9 cellular contexts compared by ENCODE assay signal in genomic region chr19:1087813-1088418, GRCh38. TPM values are rescaled to one million over a fixed set of nuclear protein-coding genes. Genes with fewer than 3 reads are reported as not detected.
A peak's percentile ranks its signal among the peaks of the same experiment; 100 is the strongest.
DNase-seq lines count a peak whose midpoint lies in the region; FAIRE-seq and TF ChIP-seq lines count a peak whose summit lies in the region.
"Had no signal": no experiment of that assay in that cellular context is flagged by ENCODE, and none has a peak within 500 bp of the region (broad histone marks: within the 10 kb centered on the region; RNA-seq: fewer than 3 reads in every experiment).

No MANE protein-coding gene starts in this region.

- no peak for FAIRE-seq in H54 (lab: Jason Lieb, UNC)

- peak overlapping the region; percentile 8 for H3K4me3 Mint-ChIP-seq in activated naive CD4-positive, alpha-beta T cell treated with anti-CD3 and anti-CD28 coated beads for 36 hours

- H3K9ac ChIP-seq in liver (ENCODE audit: low read depth in 1 of 2, low read length in 2 of 2), result no peak overlapping the region

- H3K27me3 ChIP-seq in liver (ENCODE audit: control insufficient read depth in 4 of 4, insufficient read depth in 4 of 4, low read length in 3 of 4) (no peaks in the 10 kb centered on the region), WERI-Rb-1 (ENCODE audit: insufficient read depth, low read depth, severe bottlenecking) (no peaks in the 10 kb centered on the region)

- H3K36me3 Mint-ChIP-seq in activated naive CD4-positive, alpha-beta T cell treated with anti-CD3 and anti-CD28 coated beads for 36 hours (ENCODE audit: low read depth), result peaks cover 34% of the 10 kb centered on the region

- no peaks in the 10 kb centered on the region for H3K9me3 Mint-ChIP-seq in activated naive CD4-positive, alpha-beta T cell treated with anti-CD3 and anti-CD28 coated beads for 36 hours

- H3K27me3 Mint-ChIP-seq in activated naive CD4-positive, alpha-beta T cell treated with anti-CD3 and anti-CD28 coated beads for 36 hours (ENCODE audit: low read depth), result no peaks in the 10 kb centered on the region

- H3K27ac ChIP-seq in liver (ENCODE audit: low read depth in 1 of 2, low read length in 2 of 2) (peak overlapping the region; percentile 20 to 55), WERI-Rb-1 (no peak overlapping the region), coronary artery (peak overlapping the region in 1 of 2 donors; percentile 78)
- H3K27ac ChIP-seq: C4-2B had no signal

- 69% methylated on average over 27 of the region's 27 CpGs for WGBS in liver

- no peak for TF ChIP-seq RAD21 in liver (IDR thresholded peaks at IDR 0.05)

- H3K9me3 ChIP-seq in liver (ENCODE audit: control insufficient read depth in 4 of 4, low read length in 3 of 4), result no peaks in the 10 kb centered on the region
- H3K9me3 ChIP-seq in WERI-Rb-1 (ENCODE audit: severe bottlenecking), result no peaks in the 10 kb centered on the region

- intact Hi-C loops in activated naive CD4-positive, alpha-beta T cell treated with anti-CD3 and anti-CD28 coated beads for 36 hours (cut with micrococcal nuclease), result loop anchor here (1.0 kb wide), 1 partner anchor 11 kb away; no protein-coding TSS in a partner anchor

- TF ChIP-seq CTCF in liver (IDR thresholded peaks at IDR 0.05; ENCODE audit: low read depth, low read length, missing input control) (no peak), WERI-Rb-1 (IDR thresholded peaks at IDR 0.05; ENCODE audit: low read depth, low read length) (no peak), coronary artery (IDR thresholded peaks at IDR 0.05) (no peak)

- H3K4me1 Mint-ChIP-seq in activated naive CD4-positive, alpha-beta T cell treated with anti-CD3 and anti-CD28 coated beads for 36 hours (ENCODE audit: low read depth), result peaks cover 47% of the 10 kb centered on the region

- H3K4me3 ChIP-seq in liver (ENCODE audit: low read depth in 1 of 3, low read length in 3 of 3) (no peak overlapping the region), WERI-Rb-1 (ENCODE audit: low read depth, low read length) (no peak overlapping the region), coronary artery (no peak overlapping the region)

- peaks cover 9 to 27% (median 22%) of the 10 kb centered on the region in 4 donors for H3K36me3 ChIP-seq in liver (ENCODE audit: control insufficient read depth in 4 of 4, insufficient read depth in 3 of 4, low read depth in 1 of 4, low read length in 3 of 4)
- H3K36me3 ChIP-seq in WERI-Rb-1, result peaks cover 73% of the 10 kb centered on the region

- peaks cover 0 to 18% (median 3%) of the 10 kb centered on the region in 4 donors for H3K4me1 ChIP-seq in liver (ENCODE audit: control insufficient read depth in 4 of 4, insufficient read depth in 4 of 4, low read length in 3 of 4)

- DNase-seq in Ammon's horn (ENCODE audit: low spot score) (peak; percentile 72), KG1 (lab: John Stamatoyannopoulos, UW) (peak; percentile 67), dedifferentiated amniotic fluid mesenchymal stem cell (ENCODE audit: extremely low spot score) (no peak), WERI-Rb-1 (no peak), coronary artery (ENCODE audit: low spot score) (no peak), H54 (ENCODE audit: insufficient read length, low spot score) (no peak)
- peak; percentile 59 for DNase-seq in activated naive CD4-positive, alpha-beta T cell treated with anti-CD3 and anti-CD28 coated beads for 36 hours

- CTCF ChIA-PET in activated naive CD4-positive, alpha-beta T cell treated with anti-CD3 and anti-CD28 coated beads for 36 hours (lab: Charles Lee), result interaction anchor here (0.6 to 1.5 kb wide), 2 partner anchors 12 to 23 kb away, joined by 3 to 4 read pairs; no protein-coding TSS in a partner anchor

- TF ChIP-seq POLR2A in H54 (IDR thresholded peaks at IDR 0.05; ENCODE audit: low read depth, low read length), result no peak

- H3K27ac Mint-ChIP-seq in activated naive CD4-positive, alpha-beta T cell treated with anti-CD3 and anti-CD28 coated beads for 36 hours, result peak overlapping the region; percentile 81

TF ChIP-seq in liver, 16 proteins besides CTCF, POLR2A, EP300 and RAD21:
- no peak for TF ChIP-seq YY1 (IDR thresholded peaks at IDR 0.05)
- TF ChIP-seq EGR1 (IDR thresholded peaks at IDR 0.05; ENCODE audit: low read depth in 2 of 2), result no peak
- TF ChIP-seq MAX (IDR thresholded peaks at IDR 0.05), result no peak
- no peak for TF ChIP-seq ATF3 (IDR thresholded peaks at IDR 0.05)
- TF ChIP-seq FOXA2 (IDR thresholded peaks at IDR 0.05), result no peak
- TF ChIP-seq SP1 (IDR thresholded peaks at IDR 0.05), result no peak
- TF ChIP-seq RXRA (IDR thresholded peaks at IDR 0.05), result no peak
- TF ChIP-seq TAF1 (conservative IDR thresholded peaks at IDR 0.05), result no peak
- no peak for TF ChIP-seq HNF4G (IDR thresholded peaks at IDR 0.05)
- TF ChIP-seq HNF4A (conservative IDR thresholded peaks at IDR 0.05), result no peak
- TF ChIP-seq JUND (IDR thresholded peaks at IDR 0.05), result no peak

RNA-seq across cellular contexts. Expression of gene POLR2E, which starts 7.3 kb away (rescaled TPM):
- 100 to 1,000 TPM; 238 to 258 TPM for total RNA-seq in activated naive CD4-positive, alpha-beta T cell treated with anti-CD3 and anti-CD28 coated beads for 36 hours
- total RNA-seq in liver, result 100 to 1,000 TPM in 1 of 2 donors, 10 to 100 TPM in 1; 51.8 to 168 TPM
- polyA plus RNA-seq in liver, result 100 to 1,000 TPM; 175 to 211 TPM

RNA-seq across cellular contexts. Expression of gene GPX4, which starts 15.9 kb away (rescaled TPM):
- total RNA-seq in activated naive CD4-positive, alpha-beta T cell treated with anti-CD3 and anti-CD28 coated beads for 36 hours, result 100 to 1,000 TPM; 244 to 253 TPM
- 100 to 1,000 TPM; 122 to 149 TPM for total RNA-seq in liver
- 100 to 1,000 TPM; 447 to 558 TPM for polyA plus RNA-seq in liver

RNA-seq across cellular contexts. Expression of gene ARHGAP45, which starts 20.9 kb away (rescaled TPM):
- 100 to 1,000 TPM; 123 to 136 TPM for total RNA-seq in activated naive CD4-positive, alpha-beta T cell treated with anti-CD3 and anti-CD28 coated beads for 36 hours
- total RNA-seq in liver, result 10 to 100 TPM; 13.6 to 27.5 TPM
- 1 to 10 TPM; 3.3 to 5.8 TPM for polyA plus RNA-seq in liver

RNA-seq across cellular contexts. Expression of gene ABCA7, which starts 48.0 kb away (rescaled TPM):
- 10 to 100 TPM; 24.4 to 30.1 TPM for total RNA-seq in activated naive CD4-positive, alpha-beta T cell treated with anti-CD3 and anti-CD28 coated beads for 36 hours
- 10 to 100 TPM in 1 of 2 donors, 1 to 10 TPM in 1; 5.3 to 60.9 TPM for total RNA-seq in liver
- 1 to 10 TPM; 3.0 to 4.4 TPM for polyA plus RNA-seq in liver

Comparison
In these comparisons a context has a peak if more than half of its experiments do, and no peak if none do; other contexts are left out.
1. DNase-seq: peak in Ammon's horn (single experiment), KG1 (single experiment) and activated naive CD4-positive, alpha-beta T cell treated with anti-CD3 and anti-CD28 coated beads for 36 hours (single experiment); none in dedifferentiated amniotic fluid mesenchymal stem cell (single experiment), WERI-Rb-1 (single experiment), coronary artery (single experiment) and H54 (single experiment).
2. RNA of gene ARHGAP45, which starts 20.9 kb away (total RNA-seq): 123 to 136 TPM in activated naive CD4-positive, alpha-beta T cell treated with anti-CD3 and anti-CD28 coated beads for 36 hours; 13.6 to 27.5 TPM in liver; every median in the first group is over 4 times any median in the second.